Comparison of ENCODE assay signal across 12 cellular contexts in genomic region chr5:21152611-21153010, GRCh38.
DNase-seq lines count a peak whose midpoint lies in the region; ATAC-seq and TF ChIP-seq lines count a peak whose summit lies in the region.
"Had no signal": no experiment of that assay in that cellular context is flagged by ENCODE, and none has a peak within 500 bp of the region (broad histone marks: within the 10 kb centered on the region; RNA-seq: fewer than 3 reads in every experiment).

No MANE protein-coding gene starts in this region.

- H3K27ac ChIP-seq in osteoblast (ENCODE audit: low read depth, low read length): no peak overlapping the region

- DNase-seq in HFFc6 (peak; percentile 5), NCI-H748 (lab: John Stamatoyannopoulos, UW; ENCODE audit: unreplicated experiment) (peak; percentile 41), dermis blood vessel endothelial cell (peak; percentile 96), osteoblast (ENCODE audit: insufficient read length, low spot score, missing footprints) (peak; percentile 1)
- no peak for DNase-seq in activated naive CD4-positive, alpha-beta T cell treated with anti-CD3 and anti-CD28 coated beads, Interleukin-2, amount 50 U/mL, for 16 hours
- DNase-seq: effector memory CD8-positive, alpha-beta T cell; GF-D8; NCI-H1930 had no signal

- H3K27me3 ChIP-seq in osteoblast (ENCODE audit: insufficient read depth, low read length): no peaks in the 10 kb centered on the region

- no peak overlapping the region for H3K4me2 ChIP-seq in osteoblast (ENCODE audit: insufficient read depth, low read length)

- H3K79me2 ChIP-seq in osteoblast (ENCODE audit: insufficient read depth, low read length): no peaks in the 10 kb centered on the region

- no peak overlapping the region for H3K4me3 Mint-ChIP-seq in HFFc6
- H3K4me3 Mint-ChIP-seq: effector memory CD8-positive, alpha-beta T cell; mesothelial cell of epicardium had no signal

- H3K36me3 Mint-ChIP-seq in HFFc6 (ENCODE audit: low read depth): no peaks in the 10 kb centered on the region

- no peak for TF ChIP-seq CTCF in HFFc6 (IDR thresholded peaks at IDR 0.05)
- TF ChIP-seq CTCF in osteoblast (IDR thresholded peaks at IDR 0.05; ENCODE audit: extremely low read depth, low read depth, low read length): no peak

- H3K4me3 ChIP-seq in osteoblast (ENCODE audit: insufficient read depth, low read length): no peak overlapping the region

- H3K4me1 Mint-ChIP-seq in HFFc6 (ENCODE audit: low read depth): no peaks in the 10 kb centered on the region
- H3K4me1 Mint-ChIP-seq: mesothelial cell of epicardium had no signal

- H3K36me3 ChIP-seq in osteoblast (ENCODE audit: insufficient read depth, low read length): no peaks in the 10 kb centered on the region

- H2AFZ ChIP-seq in osteoblast (ENCODE audit: low read length): no peak overlapping the region

- no peaks in the 10 kb centered on the region for H4K20me1 ChIP-seq in osteoblast (ENCODE audit: insufficient read depth, low read length)

- H3K9me3 ChIP-seq in osteoblast (ENCODE audit: low read depth, low read length): no peaks in the 10 kb centered on the region

- H3K27me3 Mint-ChIP-seq in HFFc6 (ENCODE audit: insufficient read depth): no peaks in the 10 kb centered on the region
- H3K27me3 Mint-ChIP-seq: effector memory CD8-positive, alpha-beta T cell had no signal

- H3K4me1 ChIP-seq in osteoblast (ENCODE audit: insufficient read depth, low read length): no peaks in the 10 kb centered on the region

- ATAC-seq in GM21737 (IDR thresholded peaks at IDR 0.05; ENCODE audit: unreplicated experiment): no peak
- ATAC-seq in HG02759 (IDR thresholded peaks at IDR 0.05; ENCODE audit: unreplicated experiment): no peak
- ATAC-seq in GM18867 (IDR thresholded peaks at IDR 0.05; ENCODE audit: unreplicated experiment): no peak
- ATAC-seq: effector memory CD8-positive, alpha-beta T cell had no signal

- H3K9me3 Mint-ChIP-seq in HFFc6: peaks cover 20% of the 10 kb centered on the region

- no peak overlapping the region for H3K27ac Mint-ChIP-seq in HFFc6
- H3K27ac Mint-ChIP-seq: effector memory CD8-positive, alpha-beta T cell; mesothelial cell of epicardium had no signal
